8 cellular contexts compared by ENCODE assay signal in the genomic region with DNA sequence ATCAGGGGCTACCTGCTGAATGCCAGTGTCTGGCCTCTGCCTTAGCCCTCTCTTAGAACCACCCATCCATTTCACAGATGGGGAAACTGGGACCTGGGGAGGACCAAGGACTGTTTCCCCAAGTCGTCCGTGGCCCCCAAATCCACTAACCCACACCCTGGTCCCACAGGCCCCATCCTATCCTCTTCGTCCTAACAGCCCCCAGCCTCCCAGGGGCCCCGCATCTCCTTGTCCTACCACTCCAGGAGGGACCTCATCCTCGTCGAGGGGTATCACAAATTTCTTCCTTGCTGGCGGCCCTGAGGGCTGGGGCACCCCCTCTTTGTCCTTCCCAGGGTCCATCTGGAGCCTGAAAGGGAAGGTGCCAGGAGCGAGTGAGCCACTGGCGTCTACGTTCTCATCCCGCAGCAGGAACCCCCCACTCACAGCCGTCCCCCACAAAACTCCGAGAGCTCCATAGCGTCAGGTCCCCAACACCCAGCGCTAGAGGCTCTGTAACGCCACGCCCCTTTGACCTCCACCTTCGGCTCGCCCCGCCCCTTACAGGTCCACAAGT. TPM values are rescaled to one million over a fixed set of nuclear protein-coding genes. Genes with fewer than 3 reads are reported as not detected.
A peak's percentile ranks its signal among the peaks of the same experiment; 100 is the strongest.
DNase-seq lines count a peak whose midpoint lies in the region; ATAC-seq and TF ChIP-seq lines count a peak whose summit lies in the region.

No MANE protein-coding gene starts in this region.

- H3K27me3 Mint-ChIP-seq in neural progenitor cell (ENCODE audit: insufficient read depth, low read depth) = peaks cover 4% of the 10 kb centered on the region

- H3K36me3 ChIP-seq in BJ (ENCODE audit: control insufficient read depth, insufficient read depth, low read length) (peaks cover 4% of the 10 kb centered on the region), Peyer's patch (peaks cover 0 to 31% (median 0%) of the 10 kb centered on the region in 3 donors), neural progenitor cell (no peaks in the 10 kb centered on the region)

- peaks cover 0 to 24% (median 18%) of the 10 kb centered on the region in 4 donors for H3K4me1 ChIP-seq in Peyer's patch
- H3K4me1 ChIP-seq in neural progenitor cell = peaks cover 5% of the 10 kb centered on the region

- ATAC-seq in GM18868 (IDR thresholded peaks at IDR 0.05; ENCODE audit: unreplicated experiment) = no peak

- POLR2A ChIA-PET in BJ (lab: Charles Lee) = no interaction called here

- H3K4me3 ChIP-seq in BJ (ENCODE audit: low read depth, low read length) = peak overlapping the region; percentile 63
- peak overlapping the region; percentile 44 to 63 (median 58) for H3K4me3 ChIP-seq in Peyer's patch
- peak overlapping the region; percentile 52 to 93 (median 75) for H3K4me3 ChIP-seq in dorsolateral prefrontal cortex
- peak overlapping the region; percentile 66 for H3K4me3 ChIP-seq in neural progenitor cell

- H3K27ac ChIP-seq in Peyer's patch (peak overlapping the region; percentile 82 to 94 (median 89)), dorsolateral prefrontal cortex (peak overlapping the region in 56 of 59 donors; percentile 23 to 98 (median 90)), neural progenitor cell (no peak overlapping the region)

- DNase-seq in BJ (ENCODE audit: low read depth) = no peak
- DNase-seq in Peyer's patch = peak in 1 of 3 donors; percentile 100
- no peak for DNase-seq in dorsolateral prefrontal cortex
- no peak for DNase-seq in neural progenitor cell (ENCODE audit: low spot score)
- DNase-seq in cerebellar nuclear complex (lab: John Stamatoyannopoulos, UW) = no peak
- no peak for DNase-seq in NCI-H1092 (lab: John Stamatoyannopoulos, UW)
- no peak for DNase-seq in MV-4-11 (lab: John Stamatoyannopoulos, UW)

- H3F3A ChIP-seq in neural progenitor cell (ENCODE audit: low read depth) = peaks cover 33% of the 10 kb centered on the region

- peaks cover 13% of the 10 kb centered on the region for H4K20me1 ChIP-seq in neural progenitor cell (ENCODE audit: low read depth)

- H3K9me3 ChIP-seq in Peyer's patch = no peaks in the 10 kb centered on the region
- no peaks in the 10 kb centered on the region for H3K9me3 ChIP-seq in neural progenitor cell (ENCODE audit: low read depth)

- intact Hi-C loops in dorsolateral prefrontal cortex (cut with DNase I) = loop anchor here (10.0 kb wide), 1 partner anchor 52 kb away; no protein-coding TSS in a partner anchor

- peaks cover 13% of the 10 kb centered on the region for H3K36me3 Mint-ChIP-seq in neural progenitor cell

- CTCF ChIA-PET in BJ (lab: Yijun Ruan, JAX) = interaction anchor here (20.3 kb wide), 1 partner anchor 59 kb away, joined by 764 read pairs; no protein-coding TSS in a partner anchor

- no peak for TF ChIP-seq CTCF in BJ (IDR thresholded peaks at IDR 0.05; ENCODE audit: insufficient read depth, low read depth, low read length)
- TF ChIP-seq CTCF in Peyer's patch (IDR thresholded peaks at IDR 0.05) = no peak
- TF ChIP-seq CTCF in dorsolateral prefrontal cortex (IDR thresholded peaks at IDR 0.05 in 54 of 56, conservative IDR thresholded peaks at IDR 0.05 in 2 of 56; ENCODE audit: low read depth in 1 of 56, partially characterized antibody in 56 of 56) = no peak
- no peak for TF ChIP-seq CTCF in neural progenitor cell (IDR thresholded peaks at IDR 0.05)

- H3K27ac Mint-ChIP-seq in neural progenitor cell = peak overlapping the region; percentile 95

- no peak overlapping the region for H3K9ac ChIP-seq in neural progenitor cell

- TF ChIP-seq POLR2A in Peyer's patch (IDR thresholded peaks at IDR 0.05) = no peak

- H3K4me1 Mint-ChIP-seq in neural progenitor cell = peaks cover 30% of the 10 kb centered on the region

- H3K27me3 ChIP-seq in BJ (ENCODE audit: control insufficient read depth, insufficient read depth, low read length) (no peaks in the 10 kb centered on the region), Peyer's patch (no peaks in the 10 kb centered on the region), dorsolateral prefrontal cortex (no peaks in the 10 kb centered on the region), neural progenitor cell (peaks cover under 1% of the 10 kb centered on the region)

- H3K79me2 ChIP-seq in neural progenitor cell (ENCODE audit: low read depth) = peaks cover 15% of the 10 kb centered on the region

- H3K9me3 Mint-ChIP-seq in neural progenitor cell = no peaks in the 10 kb centered on the region

- H3K4me3 Mint-ChIP-seq in neural progenitor cell = peak overlapping the region; percentile 96

- peak overlapping the region; percentile 97 for H3K4me2 ChIP-seq in neural progenitor cell

- H2AFZ ChIP-seq in neural progenitor cell (replicated peaks) = no peak overlapping the region

RNA-seq across cellular contexts. Expression of a gene that starts 0.6 kb away (rescaled TPM):
- polyA plus RNA-seq in BJ (2011; rRNA removed) = 84.3 and 121 TPM in 2 replicates
- polyA minus RNA-seq in BJ (2011; rRNA and poly(A)+ RNA removed) = 69.3 and 116 TPM in 2 replicates
- total RNA-seq in Peyer's patch (10 to 100 TPM; 39.9 to 69.3 (median 52.5) TPM), dorsolateral prefrontal cortex (10 to 100 TPM; 64.1 to 99.4 (median 79.0) TPM), neural progenitor cell (ENCODE audit: low replicate concordance) (46.0 and 74.5 TPM in 2 replicates)

RNA-seq across cellular contexts. Expression of a gene that starts 16.7 kb away (rescaled TPM):
- 3.0 and 3.6 TPM in 2 replicates for polyA plus RNA-seq in BJ (2011; rRNA removed)
- polyA minus RNA-seq in BJ (2011; rRNA and poly(A)+ RNA removed) = 2.3 and 4.1 TPM in 2 replicates
- total RNA-seq in Peyer's patch = 10 to 100 TPM in 1 of 4 donors, 1 to 10 TPM in 2, under 1 TPM in 1; 0.88 to 10.7 (median 2.5) TPM
- total RNA-seq in dorsolateral prefrontal cortex = 10 to 100 TPM in 2 of 120 experiments, 1 to 10 TPM in 118; 2.4 to 10.7 (median 5.3) TPM
- total RNA-seq in neural progenitor cell (ENCODE audit: low replicate concordance) = 5.5 and 6.8 TPM in 2 replicates

RNA-seq across cellular contexts. Expression of a gene that starts 18.2 kb away (rescaled TPM):
- polyA plus RNA-seq in BJ (2011; rRNA removed) = 5.4 and 12.3 TPM in 2 replicates
- 8.8 and 18.1 TPM in 2 replicates for polyA minus RNA-seq in BJ (2011; rRNA and poly(A)+ RNA removed)
- total RNA-seq in Peyer's patch = 10 to 100 TPM; 16.5 to 53.9 (median 36.2) TPM
- total RNA-seq in dorsolateral prefrontal cortex = 10 to 100 TPM in 68 of 120 experiments, 1 to 10 TPM in 52; 3.8 to 23.2 (median 11.0) TPM
- total RNA-seq in neural progenitor cell (ENCODE audit: low replicate concordance) = 2.9 and 8.6 TPM in 2 replicates

RNA-seq across cellular contexts. Expression of a gene that starts 44.7 kb away (rescaled TPM):
- 2.6 and 4.5 TPM in 2 replicates for polyA plus RNA-seq in BJ (2011; rRNA removed)
- 10.1 and 15.8 TPM in 2 replicates for polyA minus RNA-seq in BJ (2011; rRNA and poly(A)+ RNA removed)
- total RNA-seq in Peyer's patch (10 to 100 TPM in 2 of 4 donors, 1 to 10 TPM in 1, under 1 TPM in 1; 0.85 to 56.1 (median 9.6) TPM), dorsolateral prefrontal cortex (100 to 1,000 TPM in 2 of 120 experiments, 10 to 100 TPM in 32, 1 to 10 TPM in 86; 2.6 to 168 (median 7.7) TPM), neural progenitor cell (ENCODE audit: low replicate concordance) (2.3 and 5.4 TPM in 2 replicates)

RNA-seq across cellular contexts. Expression of a gene that starts 52.7 kb away (rescaled TPM):
- 63.7 and 94.6 TPM in 2 replicates for polyA plus RNA-seq in BJ (2011; rRNA removed)
- polyA minus RNA-seq in BJ (2011; rRNA and poly(A)+ RNA removed) = 48.9 and 49.9 TPM in 2 replicates
- total RNA-seq in Peyer's patch (10 to 100 TPM; 12.3 to 23.9 (median 14.3) TPM), dorsolateral prefrontal cortex (10 to 100 TPM; 17.0 to 43.9 (median 26.6) TPM), neural progenitor cell (ENCODE audit: low replicate concordance) (31.0 and 71.6 TPM in 2 replicates)
